In the genomic region with DNA sequence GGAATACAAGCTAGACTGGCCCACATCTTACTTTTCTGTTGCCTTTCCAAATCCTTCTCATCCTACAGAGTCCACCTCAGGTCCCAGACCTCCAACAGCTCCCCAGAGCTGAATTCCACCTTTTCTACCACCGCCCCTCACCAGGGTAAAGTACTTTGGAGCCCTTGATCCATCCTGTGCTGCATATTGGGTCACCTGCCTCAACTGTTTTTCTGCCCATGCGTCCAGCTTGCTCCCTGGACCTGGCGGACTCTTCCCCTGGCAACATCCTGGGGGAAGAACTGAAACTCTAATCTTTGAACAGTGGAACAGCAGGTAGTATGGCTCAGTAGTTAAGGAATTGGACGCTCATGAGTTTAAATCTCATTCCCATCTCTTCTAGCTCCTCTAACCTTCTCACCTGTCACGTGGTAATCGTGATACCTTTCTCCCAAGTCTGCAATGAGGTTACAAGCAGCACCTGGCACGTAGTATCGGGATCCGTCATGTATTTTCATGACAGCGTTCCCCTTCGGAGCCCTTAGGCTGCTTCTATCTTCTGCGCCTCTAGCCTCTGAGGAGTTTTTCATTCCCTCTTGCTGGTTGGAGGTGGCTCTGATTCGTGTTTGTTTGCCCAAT, we compare ENCODE assay signal across 2 cellular contexts.
TF ChIP-seq lines count a peak whose summit lies in the region.

No MANE protein-coding gene starts in this region.

TF ChIP-seq in GM23338, 12 proteins besides CTCF, POLR2A, EP300 and RAD21 (continues in another document):
- TF ChIP-seq EZH2 (IDR thresholded peaks at IDR 0.05; ENCODE audit: low read depth, unreplicated experiment) = no peak
- TF ChIP-seq STAT1 (IDR thresholded peaks at IDR 0.05; ENCODE audit: unreplicated experiment) = no peak
- no peak for TF ChIP-seq ZNF331 (CRISPR knock-in tag; IDR thresholded peaks at IDR 0.05; ENCODE audit: low read depth)
- TF ChIP-seq, protein P1, sequence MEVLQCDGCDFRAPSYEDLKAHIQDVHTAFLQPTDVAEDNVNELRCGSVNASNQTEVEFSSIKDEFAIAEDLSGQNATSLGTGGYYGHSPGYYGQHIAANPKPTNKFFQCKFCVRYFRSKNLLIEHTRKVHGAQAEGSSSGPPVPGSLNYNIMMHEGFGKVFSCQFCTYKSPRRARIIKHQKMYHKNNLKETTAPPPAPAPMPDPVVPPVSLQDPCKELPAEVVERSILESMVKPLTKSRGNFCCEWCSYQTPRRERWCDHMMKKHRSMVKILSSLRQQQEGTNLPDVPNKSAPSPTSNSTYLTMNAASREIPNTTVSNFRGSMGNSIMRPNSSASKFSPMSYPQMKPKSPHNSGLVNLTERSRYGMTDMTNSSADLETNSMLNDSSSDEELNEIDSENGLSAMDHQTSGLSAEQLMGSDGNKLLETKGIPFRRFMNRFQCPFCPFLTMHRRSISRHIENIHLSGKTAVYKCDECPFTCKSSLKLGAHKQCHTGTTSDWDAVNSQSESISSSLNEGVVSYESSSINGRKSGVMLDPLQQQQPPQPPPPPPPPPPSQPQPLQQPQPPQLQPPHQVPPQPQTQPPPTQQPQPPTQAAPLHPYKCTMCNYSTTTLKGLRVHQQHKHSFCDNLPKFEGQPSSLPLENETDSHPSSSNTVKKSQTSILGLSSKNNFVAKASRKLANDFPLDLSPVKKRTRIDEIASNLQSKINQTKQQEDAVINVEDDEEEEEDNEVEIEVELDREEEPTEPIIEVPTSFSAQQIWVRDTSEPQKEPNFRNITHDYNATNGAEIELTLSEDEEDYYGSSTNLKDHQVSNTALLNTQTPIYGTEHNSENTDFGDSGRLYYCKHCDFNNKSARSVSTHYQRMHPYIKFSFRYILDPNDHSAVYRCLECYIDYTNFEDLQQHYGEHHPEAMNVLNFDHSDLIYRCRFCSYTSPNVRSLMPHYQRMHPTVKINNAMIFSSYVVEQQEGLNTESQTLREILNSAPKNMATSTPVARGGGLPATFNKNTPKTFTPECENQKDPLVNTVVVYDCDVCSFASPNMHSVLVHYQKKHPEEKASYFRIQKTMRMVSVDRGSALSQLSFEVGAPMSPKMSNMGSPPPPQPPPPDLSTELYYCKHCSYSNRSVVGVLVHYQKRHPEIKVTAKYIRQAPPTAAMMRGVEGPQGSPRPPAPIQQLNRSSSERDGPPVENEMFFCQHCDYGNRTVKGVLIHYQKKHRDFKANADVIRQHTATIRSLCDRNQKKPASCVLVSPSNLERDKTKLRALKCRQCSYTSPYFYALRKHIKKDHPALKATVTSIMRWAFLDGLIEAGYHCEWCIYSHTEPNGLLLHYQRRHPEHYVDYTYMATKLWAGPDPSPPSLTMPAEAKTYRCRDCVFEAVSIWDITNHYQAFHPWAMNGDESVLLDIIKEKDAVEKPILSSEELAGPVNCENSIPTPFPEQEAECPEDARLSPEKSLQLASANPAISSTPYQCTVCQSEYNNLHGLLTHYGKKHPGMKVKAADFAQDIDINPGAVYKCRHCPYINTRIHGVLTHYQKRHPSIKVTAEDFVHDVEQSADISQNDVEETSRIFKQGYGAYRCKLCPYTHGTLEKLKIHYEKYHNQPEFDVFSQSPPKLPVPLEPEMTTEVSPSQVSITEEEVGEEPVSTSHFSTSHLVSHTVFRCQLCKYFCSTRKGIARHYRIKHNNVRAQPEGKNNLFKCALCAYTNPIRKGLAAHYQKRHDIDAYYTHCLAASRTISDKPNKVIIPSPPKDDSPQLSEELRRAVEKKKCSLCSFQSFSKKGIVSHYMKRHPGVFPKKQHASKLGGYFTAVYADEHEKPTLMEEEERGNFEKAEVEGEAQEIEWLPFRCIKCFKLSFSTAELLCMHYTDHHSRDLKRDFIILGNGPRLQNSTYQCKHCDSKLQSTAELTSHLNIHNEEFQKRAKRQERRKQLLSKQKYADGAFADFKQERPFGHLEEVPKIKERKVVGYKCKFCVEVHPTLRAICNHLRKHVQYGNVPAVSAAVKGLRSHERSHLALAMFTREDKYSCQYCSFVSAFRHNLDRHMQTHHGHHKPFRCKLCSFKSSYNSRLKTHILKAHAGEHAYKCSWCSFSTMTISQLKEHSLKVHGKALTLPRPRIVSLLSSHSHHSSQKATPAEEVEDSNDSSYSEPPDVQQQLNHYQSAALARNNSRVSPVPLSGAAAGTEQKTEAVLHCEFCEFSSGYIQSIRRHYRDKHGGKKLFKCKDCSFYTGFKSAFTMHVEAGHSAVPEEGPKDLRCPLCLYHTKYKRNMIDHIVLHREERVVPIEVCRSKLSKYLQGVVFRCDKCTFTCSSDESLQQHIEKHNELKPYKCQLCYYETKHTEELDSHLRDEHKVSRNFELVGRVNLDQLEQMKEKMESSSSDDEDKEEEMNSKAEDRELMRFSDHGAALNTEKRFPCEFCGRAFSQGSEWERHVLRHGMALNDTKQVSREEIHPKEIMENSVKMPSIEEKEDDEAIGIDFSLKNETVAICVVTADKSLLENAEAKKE (CRISPR knock-in tag; IDR thresholded peaks at IDR 0.05) = no peak
- no peak for TF ChIP-seq ETS1 (IDR thresholded peaks at IDR 0.05)
- TF ChIP-seq ZNF114 (CRISPR knock-in tag; IDR thresholded peaks at IDR 0.05) = no peak
- TF ChIP-seq EZH2phosphoT487 (IDR thresholded peaks at IDR 0.05; ENCODE audit: unreplicated experiment) = no peak
- TF ChIP-seq NANOG (IDR thresholded peaks at IDR 0.05; ENCODE audit: borderline replicate concordance) = no peak
- no peak for TF ChIP-seq REST (IDR thresholded peaks at IDR 0.05; ENCODE audit: unreplicated experiment)

TF ChIP-seq in H1, 55 proteins besides CTCF, POLR2A, EP300 and RAD21:
- no peak for TF ChIP-seq MAFK (IDR thresholded peaks at IDR 0.05; ENCODE audit: low read depth, low read length)
- no peak for TF ChIP-seq NRF1 (IDR thresholded peaks at IDR 0.05; ENCODE audit: low read depth, low read length)
- TF ChIP-seq KDM5A (IDR thresholded peaks at IDR 0.05; ENCODE audit: low read length) = no peak
- no peak for TF ChIP-seq PHF8 (conservative IDR thresholded peaks at IDR 0.05; ENCODE audit: low read depth, low read length)
- TF ChIP-seq RBBP5 (IDR thresholded peaks at IDR 0.05; ENCODE audit: borderline replicate concordance, low read depth, low read length) = no peak
- TF ChIP-seq ATF2 (IDR thresholded peaks at IDR 0.05; ENCODE audit: low read length) = no peak
- TF ChIP-seq USF2 (IDR thresholded peaks at IDR 0.05; ENCODE audit: low read length) = no peak
- TF ChIP-seq CBX5 (IDR thresholded peaks at IDR 0.05; ENCODE audit: low read depth, low read length) = no peak
- no peak for TF ChIP-seq BRCA1 (IDR thresholded peaks at IDR 0.05; ENCODE audit: low read depth, low read length)
- TF ChIP-seq SRF (IDR thresholded peaks at IDR 0.05; ENCODE audit: low read depth, low read length) = no peak
- TF ChIP-seq RFX5 (IDR thresholded peaks at IDR 0.05; ENCODE audit: borderline replicate concordance, low read depth, low read length) = no peak
- no peak for TF ChIP-seq SP2 (IDR thresholded peaks at IDR 0.05; ENCODE audit: low read length)
- TF ChIP-seq POLR2AphosphoS5 (IDR thresholded peaks at IDR 0.05; ENCODE audit: low read depth, low read length) = no peak
- TF ChIP-seq TAF7 (optimal IDR thresholded peaks at IDR 0.05; ENCODE audit: borderline replicate concordance, low read depth, low read length) = no peak
- no peak for TF ChIP-seq FOSL1 (IDR thresholded peaks at IDR 0.05; ENCODE audit: insufficient read depth, low read depth, low read length)
